In genomic region chr14:50677527-50678063, GRCh38 we compare ENCODE assay signal across 8 cellular contexts. TPM values are rescaled to one million over a fixed set of nuclear protein-coding genes. Genes with fewer than 3 reads are reported as not detected.
DNase-seq lines count a peak whose midpoint lies in the region; ATAC-seq and TF ChIP-seq lines count a peak whose summit lies in the region.

No MANE protein-coding gene starts in this region.

- H3K9me3 Mint-ChIP-seq in activated T-helper 1 cell treated with anti-CD3 and anti-CD28 coated beads, Interleukin-12 subunit alpha, Interleukin-12 subunit beta, Interleukin-2, Interleukin-4 antibody, amounts not matched to agents 30 ng/mL and 10 ng/mL and 1 ng/mL, durations not matched to agents 14 hours and 24 hours and 36 hours, result no peaks in the 10 kb centered on the region

- no peak for DNase-seq in activated T-helper 1 cell treated with anti-CD3 and anti-CD28 coated beads, Interleukin-12 subunit alpha, Interleukin-12 subunit beta, Interleukin-2, Interleukin-4 antibody, amounts not matched to agents 30 ng/mL and 10 ng/mL and 1 ng/mL, durations not matched to agents 14 hours and 24 hours and 36 hours (ENCODE audit: low spot score)
- DNase-seq in mesendoderm, result peak; percentile 77
- DNase-seq in NCI-H1092 (lab: John Stamatoyannopoulos, UW), result no peak
- no peak for DNase-seq in NCI-H1417 treated with DMSO at 0.1 percent for 48 hours (lab: John Stamatoyannopoulos, UW)
- DNase-seq in psoas muscle, result no peak

- H3K27ac ChIP-seq in mesendoderm (ENCODE audit: low read depth, low read length), result no peak overlapping the region
- H3K27ac ChIP-seq in psoas muscle, result no peak overlapping the region

- no peak overlapping the region for H3K23ac ChIP-seq in mesendoderm (ENCODE audit: low read length)

- no peak overlapping the region for H3K4me3 Mint-ChIP-seq in activated T-helper 1 cell treated with anti-CD3 and anti-CD28 coated beads, Interleukin-12 subunit alpha, Interleukin-12 subunit beta, Interleukin-2, Interleukin-4 antibody, amounts not matched to agents 30 ng/mL and 10 ng/mL and 1 ng/mL, durations not matched to agents 14 hours and 24 hours and 36 hours

- H3K27ac Mint-ChIP-seq in activated T-helper 1 cell treated with anti-CD3 and anti-CD28 coated beads, Interleukin-12 subunit alpha, Interleukin-12 subunit beta, Interleukin-2, Interleukin-4 antibody, amounts not matched to agents 30 ng/mL and 10 ng/mL and 1 ng/mL, durations not matched to agents 14 hours and 24 hours and 36 hours, result peak overlapping the region; percentile 1

- peak overlapping the region; percentile 29 for H3K56ac ChIP-seq in mesendoderm (ENCODE audit: low read length)

- H4K5ac ChIP-seq in mesendoderm (ENCODE audit: low read length), result no peak overlapping the region

- no peak overlapping the region for H2BK120ac ChIP-seq in mesendoderm (ENCODE audit: low read depth, low read length)

- 100% methylated on average over 2 of the region's 5 CpGs for WGBS in mesendoderm (ENCODE audit: extremely low coverage, insufficient coverage, low lambda C conversion rate)
- 36 to 53% (median 41%) methylated on average over 5 of the region's 5 CpGs for whole genome bisulfite sequencing in psoas muscle, 3 donors

- H3K4me3 ChIP-seq in mesendoderm (ENCODE audit: low read length) (no peak overlapping the region), psoas muscle (no peak overlapping the region)

- peaks cover 10% of the 10 kb centered on the region for H3K27me3 Mint-ChIP-seq in activated T-helper 1 cell treated with anti-CD3 and anti-CD28 coated beads, Interleukin-12 subunit alpha, Interleukin-12 subunit beta, Interleukin-2, Interleukin-4 antibody, amounts not matched to agents 30 ng/mL and 10 ng/mL and 1 ng/mL, durations not matched to agents 14 hours and 24 hours and 36 hours (ENCODE audit: insufficient read depth)

- no peak overlapping the region for H3K4ac ChIP-seq in mesendoderm (ENCODE audit: low read depth, low read length)

- peak overlapping the region; percentile 76 for H4K8ac ChIP-seq in mesendoderm (ENCODE audit: low read depth, low read length)

- peak overlapping the region; percentile 85 for H2BK15ac ChIP-seq in mesendoderm (replicated peaks; ENCODE audit: low read depth)

- no peaks in the 10 kb centered on the region for H3K79me1 ChIP-seq in mesendoderm (ENCODE audit: low read length)

- intact Hi-C loops in activated T-helper 1 cell treated with anti-CD3 and anti-CD28 coated beads, Interleukin-12 subunit alpha, Interleukin-12 subunit beta, Interleukin-2, Interleukin-4 antibody, amounts not matched to agents 30 ng/mL and 10 ng/mL and 1 ng/mL, durations not matched to agents 14 hours and 24 hours and 36 hours (cut with micrococcal nuclease), result no loop called here
- intact Hi-C loops in psoas muscle (cut with DNase I), result no loop called here

- no peaks in the 10 kb centered on the region for H3K9me3 ChIP-seq in psoas muscle

- H3K36me3 Mint-ChIP-seq in activated T-helper 1 cell treated with anti-CD3 and anti-CD28 coated beads, Interleukin-12 subunit alpha, Interleukin-12 subunit beta, Interleukin-2, Interleukin-4 antibody, amounts not matched to agents 30 ng/mL and 10 ng/mL and 1 ng/mL, durations not matched to agents 14 hours and 24 hours and 36 hours (ENCODE audit: low read depth), result no peaks in the 10 kb centered on the region

- H3K4me1 ChIP-seq in mesendoderm (ENCODE audit: control insufficient read depth, low read depth, low read length) (peaks cover 10% of the 10 kb centered on the region), psoas muscle (no peaks in the 10 kb centered on the region)

- H3K27me3 ChIP-seq in mesendoderm (ENCODE audit: insufficient read depth, low read length, poor library complexity) (no peaks in the 10 kb centered on the region), psoas muscle (ENCODE audit: insufficient read depth in 3 of 3, low read length in 2 of 3) (no peaks in the 10 kb centered on the region)

- no peak overlapping the region for H2AK5ac ChIP-seq in mesendoderm (ENCODE audit: low read length)

- H3K4me1 Mint-ChIP-seq in activated T-helper 1 cell treated with anti-CD3 and anti-CD28 coated beads, Interleukin-12 subunit alpha, Interleukin-12 subunit beta, Interleukin-2, Interleukin-4 antibody, amounts not matched to agents 30 ng/mL and 10 ng/mL and 1 ng/mL, durations not matched to agents 14 hours and 24 hours and 36 hours (ENCODE audit: low read depth), result peaks cover 10% of the 10 kb centered on the region

- no peak overlapping the region for H2BK5ac ChIP-seq in mesendoderm (ENCODE audit: low read length)

- peak; percentile 53 for ATAC-seq in GM18517 (IDR thresholded peaks at IDR 0.05; ENCODE audit: unreplicated experiment)
- peak; percentile 68 for ATAC-seq in HG03196 (IDR thresholded peaks at IDR 0.05; ENCODE audit: unreplicated experiment)
- ATAC-seq in HG03354 (IDR thresholded peaks at IDR 0.05; ENCODE audit: poor library complexity, severe bottlenecking, unreplicated experiment), result no peak
- ATAC-seq in psoas muscle, result no peak

- no peaks in the 10 kb centered on the region for H3K79me2 ChIP-seq in mesendoderm (ENCODE audit: control insufficient read depth, insufficient read depth, low read length)

- no peak for TF ChIP-seq CTCF in psoas muscle (IDR thresholded peaks at IDR 0.05)

- H3K9ac ChIP-seq in mesendoderm (ENCODE audit: low read length), result no peak overlapping the region

- no peaks in the 10 kb centered on the region for H3K36me3 ChIP-seq in mesendoderm (ENCODE audit: control insufficient read depth, insufficient read depth, low read length)
- no peaks in the 10 kb centered on the region for H3K36me3 ChIP-seq in psoas muscle (ENCODE audit: insufficient read depth in 1 of 2, low read depth in 1 of 2)

- no peak overlapping the region for H3K4me2 ChIP-seq in mesendoderm (ENCODE audit: low read length)

- peak overlapping the region; percentile 90 for H3K18ac ChIP-seq in mesendoderm (ENCODE audit: low read length)

RNA-seq across cellular contexts. Expression of gene SAV1, which starts 9.5 kb away (rescaled TPM):
- 10.3 and 12.3 TPM in 2 replicates for total RNA-seq in activated T-helper 1 cell treated with anti-CD3 and anti-CD28 coated beads, Interleukin-12 subunit alpha, Interleukin-12 subunit beta, Interleukin-2, Interleukin-4 antibody, amounts not matched to agents 30 ng/mL and 10 ng/mL and 1 ng/mL, durations not matched to agents 14 hours and 24 hours and 36 hours
- polyA plus RNA-seq in mesendoderm (2013, experiment 1 of 2), result 56.9 TPM
- 57.0 TPM for polyA plus RNA-seq in mesendoderm (2013, experiment 2 of 2)
- total RNA-seq in psoas muscle, result 10 to 100 TPM; 18.1 to 37.1 (median 24.8) TPM
- 10 to 100 TPM; 13.8 to 21.9 (median 17.8) TPM for polyA plus RNA-seq in psoas muscle

Comparison
In these comparisons a context has a peak if more than half of its experiments do, and no peak if none do; other contexts are left out.
1. ATAC-seq: peak in GM18517 (single experiment) and HG03196 (single experiment); none in HG03354 (single experiment) and psoas muscle (0 of 4).